24 cellular contexts compared by ENCODE assay signal in the genomic region with DNA sequence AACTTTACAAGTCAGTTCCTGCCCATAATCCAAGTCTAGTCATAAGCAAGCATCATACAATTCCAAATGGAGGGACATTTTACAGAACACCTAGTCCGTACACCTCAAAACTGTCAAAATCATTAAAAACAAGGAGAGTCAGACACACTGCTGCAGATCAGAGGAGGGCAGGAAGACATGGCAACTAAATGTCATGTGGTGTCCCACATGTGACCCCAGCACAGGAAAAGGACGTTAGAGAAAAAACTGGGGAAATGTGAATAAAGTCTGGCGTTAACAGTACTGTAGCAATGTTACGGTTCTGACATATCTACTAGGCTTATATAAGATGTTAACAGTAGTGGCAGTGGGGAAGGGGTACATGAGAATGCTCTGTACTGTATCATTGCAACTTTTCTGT. TPM values are rescaled to one million over a fixed set of nuclear protein-coding genes. Genes with fewer than 3 reads are reported as not detected.
A peak's percentile ranks its signal among the peaks of the same experiment; 100 is the strongest.
DNase-seq lines count a peak whose midpoint lies in the region; ATAC-seq, FAIRE-seq and TF ChIP-seq lines count a peak whose summit lies in the region.
"Had no signal": no experiment of that assay in that cellular context is flagged by ENCODE, and none has a peak within 500 bp of the region (broad histone marks: within the 10 kb centered on the region; RNA-seq: fewer than 3 reads in every experiment).

No MANE protein-coding gene starts in this region.

- no peak overlapping the region for H3K4me3 ChIP-seq in aorta (ENCODE audit: low read length in 2 of 2)
- H3K4me3 ChIP-seq: body of pancreas, dorsolateral prefrontal cortex, left lung had no signal

- no peaks in the 10 kb centered on the region for H3K36me3 Mint-ChIP-seq in natural killer cell treated with Interleukin-12 subunit alpha and Interleukin-12 subunit beta and Interleukin-15 and Interleukin-18, amount 100 ng/mL, for 72 hours
- H3K36me3 Mint-ChIP-seq in natural killer cell (no peaks in the 10 kb centered on the region), T-helper 17 cell (ENCODE audit: low read depth) (no peaks in the 10 kb centered on the region), endothelial cell (ENCODE audit: low read depth, unreplicated experiment) (peaks cover 7% of the 10 kb centered on the region)

- peaks cover 2% of the 10 kb centered on the region for H3K9me3 Mint-ChIP-seq in natural killer cell treated with Interleukin-12 subunit alpha and Interleukin-12 subunit beta and Interleukin-15 and Interleukin-18, amount 100 ng/mL, for 72 hours
- no peaks in the 10 kb centered on the region for H3K9me3 Mint-ChIP-seq in natural killer cell
- H3K9me3 Mint-ChIP-seq in endothelial cell (ENCODE audit: unreplicated experiment): no peaks in the 10 kb centered on the region

- WGBS in aorta, 2 donors: 83 to 88% methylated on average over 4 of the region's 4 CpGs

- H3K9me3 ChIP-seq in T-helper 17 cell (ENCODE audit: control insufficient read depth, low read length, poor library complexity, severe bottlenecking): no peaks in the 10 kb centered on the region
- H3K9me3 ChIP-seq in aorta (ENCODE audit: control insufficient read depth, low read length): no peaks in the 10 kb centered on the region
- H3K9me3 ChIP-seq: body of pancreas, left lung had no signal

- peak overlapping the region; percentile 36 for H3K4me3 Mint-ChIP-seq in natural killer cell treated with Interleukin-12 subunit alpha and Interleukin-12 subunit beta and Interleukin-15 and Interleukin-18, amount 100 ng/mL, for 72 hours
- H3K4me3 Mint-ChIP-seq in natural killer cell (no peak overlapping the region), T-helper 17 cell (peak overlapping the region; percentile 12), endothelial cell (ENCODE audit: unreplicated experiment) (no peak overlapping the region)

- ATAC-seq in natural killer cell treated with Interleukin-12 subunit alpha and Interleukin-12 subunit beta and Interleukin-15 and Interleukin-18, amount 100 ng/mL, for 72 hours: no peak
- ATAC-seq in natural killer cell: no peak
- no peak for ATAC-seq in T-helper 17 cell
- no peak for ATAC-seq in aorta (ENCODE audit: low FRiP score)
- ATAC-seq: activated CD4-positive, CD25-positive, alpha-beta regulatory T cell treated with anti-CD3 and anti-CD28 coated beads, Interleukin-2, amount 50 U/mL, for 24 hours; body of pancreas; left lung had no signal

- H3K27ac Mint-ChIP-seq in natural killer cell treated with Interleukin-12 subunit alpha and Interleukin-12 subunit beta and Interleukin-15 and Interleukin-18, amount 100 ng/mL, for 72 hours: peak overlapping the region; percentile 97
- H3K27ac Mint-ChIP-seq in natural killer cell (no peak overlapping the region), T-helper 17 cell (no peak overlapping the region), endothelial cell (ENCODE audit: unreplicated experiment) (peak overlapping the region; percentile 79)

- H3K27me3 Mint-ChIP-seq in natural killer cell treated with Interleukin-12 subunit alpha and Interleukin-12 subunit beta and Interleukin-15 and Interleukin-18, amount 100 ng/mL, for 72 hours: no peaks in the 10 kb centered on the region
- H3K27me3 Mint-ChIP-seq in natural killer cell (ENCODE audit: low read depth in 2 of 2) (no peaks in the 10 kb centered on the region), T-helper 17 cell (no peaks in the 10 kb centered on the region), endothelial cell (ENCODE audit: unreplicated experiment) (peaks cover 7% of the 10 kb centered on the region)

- no peak for DNase-seq in natural killer cell treated with Interleukin-12 subunit alpha and Interleukin-12 subunit beta and Interleukin-15 and Interleukin-18, amount 100 ng/mL, for 72 hours (ENCODE audit: low spot score)
- no peak for DNase-seq in natural killer cell
- no peak for DNase-seq in T-helper 17 cell
- no peak for DNase-seq in endothelial cell (ENCODE audit: low spot score)
- no peak for DNase-seq in NCI-H1092 (lab: John Stamatoyannopoulos, UW)
- DNase-seq in aorta: no peak
- DNase-seq in D721Med (ENCODE audit: insufficient read length, low spot score): no peak
- DNase-seq: body of pancreas; cerebellar nuclear complex; dorsolateral prefrontal cortex; left lung; MM.1S; NCI-H1417 treated with DMSO at 0.1 percent for 48 hours; NCI-H2081 treated with DMSO at 0.1 percent for 48 hours; NCI-H748 treated with DMSO at 0.1 percent for 48 hours; small intestine; stimulated activated CD8-positive, alpha-beta memory T cell treated with anti-CD3 and anti-CD28 coated beads, Interleukin-4, amount 100 ng/mL, for 48 hours; trophoblast cell had no signal

- H3K27me3 ChIP-seq in aorta (ENCODE audit: control insufficient read depth in 1 of 2, insufficient read depth in 2 of 2, low read length in 1 of 2): no peaks in the 10 kb centered on the region
- H3K27me3 ChIP-seq: body of pancreas, dorsolateral prefrontal cortex, left lung had no signal

- H3K36me3 ChIP-seq in aorta (ENCODE audit: control insufficient read depth in 1 of 2, insufficient read depth in 2 of 2, low read length in 1 of 2): peaks cover 3 to 4% of the 10 kb centered on the region in 2 donors

- H3K4me1 ChIP-seq in aorta (ENCODE audit: control insufficient read depth in 1 of 2, insufficient read depth in 2 of 2, low read length in 2 of 2): no peaks in the 10 kb centered on the region

- TF ChIP-seq CTCF in natural killer cell (IDR thresholded peaks at IDR 0.05): no peak
- no peak for TF ChIP-seq CTCF in endothelial cell (IDR thresholded peaks at IDR 0.05; ENCODE audit: unreplicated experiment)
- TF ChIP-seq CTCF in D721Med (IDR thresholded peaks at IDR 0.05; ENCODE audit: insufficient read depth, missing control alignments): no peak

- H3K27ac ChIP-seq in aorta (ENCODE audit: low read depth in 1 of 2, low read length in 2 of 2): no peak overlapping the region
- H3K27ac ChIP-seq: body of pancreas, dorsolateral prefrontal cortex, left lung had no signal

- FAIRE-seq in D721Med (lab: Jason Lieb, UNC): no peak
- FAIRE-seq: GM12891, islet of Langerhans, small intestine had no signal

- intact Hi-C loops in natural killer cell (cut with micrococcal nuclease): loop anchor here (10.0 kb wide), 1 partner anchor 658 kb away; the partner anchor contains the start of gene U2AF2
- intact Hi-C loops in aorta (cut with DNase I): loop anchor here in 1 of 2 donors (10.0 kb wide), 2 partner anchors 168 to 208 kb away; partner anchors contain the start of gene ZNF444

- peaks cover 21 to 23% of the 10 kb centered on the region in 2 donors for H3K4me1 Mint-ChIP-seq in natural killer cell treated with Interleukin-12 subunit alpha and Interleukin-12 subunit beta and Interleukin-15 and Interleukin-18, amount 100 ng/mL, for 72 hours (ENCODE audit: low read depth in 2 of 2)
- H3K4me1 Mint-ChIP-seq in natural killer cell (peaks cover 21 to 40% of the 10 kb centered on the region in 2 donors), T-helper 17 cell (peaks cover 18% of the 10 kb centered on the region), endothelial cell (ENCODE audit: unreplicated experiment) (peaks cover 11% of the 10 kb centered on the region)

RNA-seq across cellular contexts. Expression of gene ZSCAN5A, which starts 2.3 kb away (rescaled TPM):
- 10 to 100 TPM in 1 of 2 donors, 1 to 10 TPM in 1; 9.9 to 16.8 TPM for total RNA-seq in natural killer cell treated with Interleukin-12 subunit alpha and Interleukin-12 subunit beta and Interleukin-15 and Interleukin-18, amount 100 ng/mL, for 72 hours
- total RNA-seq in natural killer cell: 10 to 100 TPM in 1 of 3 donors, 1 to 10 TPM in 2; 6.7 to 10.2 (median 7.9) TPM
- 10 to 100 TPM in 1 of 2 donors, 1 to 10 TPM in 1; 9.1 to 11.1 TPM for total RNA-seq in T-helper 17 cell
- total RNA-seq in endothelial cell (ENCODE audit: unreplicated experiment): 10.4 TPM
- 10 to 100 TPM; 10.2 to 13.8 TPM for total RNA-seq in aorta
- 1 to 10 TPM; 1.7 to 7.8 TPM for polyA plus RNA-seq in aorta

RNA-seq across cellular contexts. Expression of gene EDDM13, which starts 39.8 kb away (rescaled TPM):
- total RNA-seq in natural killer cell treated with Interleukin-12 subunit alpha and Interleukin-12 subunit beta and Interleukin-15 and Interleukin-18, amount 100 ng/mL, for 72 hours: 1 to 10 TPM; 1.8 to 4.2 TPM
- total RNA-seq in natural killer cell (1 to 10 TPM; 1.5 to 3.1 (median 2.6) TPM), T-helper 17 cell (not detected), endothelial cell (ENCODE audit: unreplicated experiment) (not detected), aorta (not detected)
- not detected for polyA plus RNA-seq in aorta
- total RNA-seq: body of pancreas, Daoy, left lung, osteoblast, renal cortical epithelial cell had no signal

Comparison
In these comparisons a context has a peak if more than half of its experiments do, and no peak if none do; other contexts are left out.
1. H3K27ac Mint-ChIP-seq: peak in natural killer cell treated with Interleukin-12 subunit alpha and Interleukin-12 subunit beta and Interleukin-15 and Interleukin-18, amount 100 ng/mL, for 72 hours (2 of 2) and endothelial cell (single experiment); none in natural killer cell (0 of 2) and T-helper 17 cell (single experiment).
2. H3K4me3 Mint-ChIP-seq: peak in natural killer cell treated with Interleukin-12 subunit alpha and Interleukin-12 subunit beta and Interleukin-15 and Interleukin-18, amount 100 ng/mL, for 72 hours (single experiment) and T-helper 17 cell (single experiment); none in natural killer cell (single experiment) and endothelial cell (single experiment).